In the genomic region with DNA sequence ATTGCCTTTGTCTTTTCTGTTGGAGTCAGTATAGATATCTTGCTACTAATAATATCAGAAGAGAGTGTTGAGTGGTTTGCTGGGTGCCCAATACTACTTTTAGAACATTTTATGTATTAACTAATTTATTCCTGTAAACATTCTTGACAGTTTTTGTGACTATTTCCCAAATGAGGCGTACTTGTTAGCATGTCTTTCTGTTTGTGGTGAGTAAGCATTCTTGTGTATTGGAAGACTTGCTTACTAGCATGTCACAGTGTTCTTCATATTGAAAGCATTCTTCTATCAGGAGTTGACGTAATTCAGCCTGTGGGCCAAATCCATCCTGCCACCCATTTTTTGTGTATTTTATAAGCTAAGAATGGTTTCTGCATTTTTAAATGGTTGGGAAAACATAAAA, we compare ENCODE assay signal across 1 cellular context.
TF ChIP-seq lines count a peak whose summit lies in the region.

No MANE protein-coding gene starts in this region.

TF ChIP-seq in SK-N-SH, 30 proteins besides CTCF, POLR2A, EP300 and RAD21 (continued from another document):
- TF ChIP-seq, protein P1, sequence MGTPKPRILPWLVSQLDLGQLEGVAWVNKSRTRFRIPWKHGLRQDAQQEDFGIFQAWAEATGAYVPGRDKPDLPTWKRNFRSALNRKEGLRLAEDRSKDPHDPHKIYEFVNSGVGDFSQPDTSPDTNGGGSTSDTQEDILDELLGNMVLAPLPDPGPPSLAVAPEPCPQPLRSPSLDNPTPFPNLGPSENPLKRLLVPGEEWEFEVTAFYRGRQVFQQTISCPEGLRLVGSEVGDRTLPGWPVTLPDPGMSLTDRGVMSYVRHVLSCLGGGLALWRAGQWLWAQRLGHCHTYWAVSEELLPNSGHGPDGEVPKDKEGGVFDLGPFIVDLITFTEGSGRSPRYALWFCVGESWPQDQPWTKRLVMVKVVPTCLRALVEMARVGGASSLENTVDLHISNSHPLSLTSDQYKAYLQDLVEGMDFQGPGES (IDR thresholded peaks at IDR 0.05; ENCODE audit: low read depth, low read length) = no peak
- TF ChIP-seq ELF1 (IDR thresholded peaks at IDR 0.05) (no peak), SMC3 (IDR thresholded peaks at IDR 0.05; ENCODE audit: low read depth, low read length) (no peak), YY1 (IDR thresholded peaks at IDR 0.05; ENCODE audit: low read depth) (no peak), CHD2 (IDR thresholded peaks at IDR 0.05; ENCODE audit: low read length, partially characterized antibody) (no peak), MXI1 (IDR thresholded peaks at IDR 0.05; ENCODE audit: low read depth, low read length) (no peak), NRF1 (IDR thresholded peaks at IDR 0.05; ENCODE audit: low read depth, low read length) (no peak), NFIC (IDR thresholded peaks at IDR 0.05; ENCODE audit: borderline replicate concordance) (no peak), FOXM1 (IDR thresholded peaks at IDR 0.05; ENCODE audit: low read depth) (no peak), FOXJ3 (CRISPR knock-in tag; IDR thresholded peaks at IDR 0.05) (no peak), GABPA (IDR thresholded peaks at IDR 0.05; ENCODE audit: low read depth) (no peak), RFX5 (IDR thresholded peaks at IDR 0.05; ENCODE audit: low read length) (no peak), JUND (IDR thresholded peaks at IDR 0.05) (no peak), RCOR1 (IDR thresholded peaks at IDR 0.05; ENCODE audit: low read length) (no peak)
- TF ChIP-seq, protein P2, sequence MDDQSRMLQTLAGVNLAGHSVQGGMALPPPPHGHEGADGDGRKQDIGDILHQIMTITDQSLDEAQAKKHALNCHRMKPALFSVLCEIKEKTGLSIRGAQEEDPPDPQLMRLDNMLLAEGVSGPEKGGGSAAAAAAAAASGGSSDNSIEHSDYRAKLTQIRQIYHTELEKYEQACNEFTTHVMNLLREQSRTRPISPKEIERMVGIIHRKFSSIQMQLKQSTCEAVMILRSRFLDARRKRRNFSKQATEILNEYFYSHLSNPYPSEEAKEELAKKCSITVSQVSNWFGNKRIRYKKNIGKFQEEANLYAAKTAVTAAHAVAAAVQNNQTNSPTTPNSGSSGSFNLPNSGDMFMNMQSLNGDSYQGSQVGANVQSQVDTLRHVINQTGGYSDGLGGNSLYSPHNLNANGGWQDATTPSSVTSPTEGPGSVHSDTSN (IDR thresholded peaks at IDR 0.05) = no peak
- TF ChIP-seq, protein P3, sequence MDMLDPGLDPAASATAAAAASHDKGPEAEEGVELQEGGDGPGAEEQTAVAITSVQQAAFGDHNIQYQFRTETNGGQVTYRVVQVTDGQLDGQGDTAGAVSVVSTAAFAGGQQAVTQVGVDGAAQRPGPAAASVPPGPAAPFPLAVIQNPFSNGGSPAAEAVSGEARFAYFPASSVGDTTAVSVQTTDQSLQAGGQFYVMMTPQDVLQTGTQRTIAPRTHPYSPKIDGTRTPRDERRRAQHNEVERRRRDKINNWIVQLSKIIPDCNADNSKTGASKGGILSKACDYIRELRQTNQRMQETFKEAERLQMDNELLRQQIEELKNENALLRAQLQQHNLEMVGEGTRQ (IDR thresholded peaks at IDR 0.05; ENCODE audit: borderline replicate concordance, low read depth, low read length) = no peak
- TF ChIP-seq, protein P4, sequence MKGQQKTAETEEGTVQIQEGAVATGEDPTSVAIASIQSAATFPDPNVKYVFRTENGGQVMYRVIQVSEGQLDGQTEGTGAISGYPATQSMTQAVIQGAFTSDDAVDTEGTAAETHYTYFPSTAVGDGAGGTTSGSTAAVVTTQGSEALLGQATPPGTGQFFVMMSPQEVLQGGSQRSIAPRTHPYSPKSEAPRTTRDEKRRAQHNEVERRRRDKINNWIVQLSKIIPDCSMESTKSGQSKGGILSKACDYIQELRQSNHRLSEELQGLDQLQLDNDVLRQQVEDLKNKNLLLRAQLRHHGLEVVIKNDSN (IDR thresholded peaks at IDR 0.05; ENCODE audit: borderline replicate concordance, low read depth) = no peak
- TF ChIP-seq, protein P5, sequence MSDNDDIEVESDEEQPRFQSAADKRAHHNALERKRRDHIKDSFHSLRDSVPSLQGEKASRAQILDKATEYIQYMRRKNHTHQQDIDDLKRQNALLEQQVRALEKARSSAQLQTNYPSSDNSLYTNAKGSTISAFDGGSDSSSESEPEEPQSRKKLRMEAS (IDR thresholded peaks at IDR 0.05; ENCODE audit: low read depth) = no peak
TF ChIP-seq in SK-N-SH: peak in this region for 0.
